ENCODE assay signal across 22 cellular contexts in the genomic region with DNA sequence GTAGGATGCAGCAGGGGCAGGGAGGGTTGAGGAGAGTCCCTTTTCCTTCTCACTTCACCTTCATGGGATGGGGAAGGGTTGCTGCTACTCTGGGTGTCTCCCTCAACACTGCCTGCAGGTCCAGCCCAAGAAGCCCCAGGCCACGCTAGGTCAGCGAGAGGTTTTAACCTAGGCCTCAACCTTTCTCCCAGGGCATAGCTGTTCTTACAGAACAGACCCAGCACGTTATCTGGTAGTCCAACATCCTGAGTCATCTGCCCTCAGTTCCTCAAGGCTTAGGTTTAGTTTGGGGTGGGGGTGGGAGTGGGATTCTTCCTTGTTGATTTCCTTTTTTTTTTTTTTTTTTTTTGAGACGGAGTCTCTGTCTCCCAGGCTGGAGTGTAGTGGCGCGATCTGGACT. TPM values are rescaled to one million over a fixed set of nuclear protein-coding genes. Genes with fewer than 3 reads are reported as not detected.
DNase-seq lines count a peak whose midpoint lies in the region; ATAC-seq, FAIRE-seq and TF ChIP-seq lines count a peak whose summit lies in the region.
"Had no signal": no experiment of that assay in that cellular context is flagged by ENCODE, and none has a peak within 500 bp of the region (broad histone marks: within the 10 kb centered on the region; RNA-seq: fewer than 3 reads in every experiment).

No MANE protein-coding gene starts in this region.

- H3K9me3 Mint-ChIP-seq in CD8-positive, alpha-beta memory T cell = no peaks in the 10 kb centered on the region
- H3K9me3 Mint-ChIP-seq: natural killer cell had no signal

- 12% methylated on average over 3 of the region's 6 CpGs for WGBS in K562 (ENCODE audit: insufficient coverage, low coverage, missing lambda C conversion rate)
- WGBS in mesodermal cell (ENCODE audit: insufficient coverage in 2 of 2), 2 experiments = 89 to 100% methylated on average over 2 to 4 of the region's 6 CpGs

- H3K9me3 ChIP-seq in BLaER1 treated with 17β-estradiol and CSF1 and Interleukin-3, amounts not matched to agents 10 nM and 100 nM (replicated peaks in 1 of 11) = no peaks in the 10 kb centered on the region
- H3K9me3 ChIP-seq in CD8-positive, alpha-beta memory T cell (ENCODE audit: low read length) = no peaks in the 10 kb centered on the region
- no peaks in the 10 kb centered on the region for H3K9me3 ChIP-seq in K562 (replicated peaks; ENCODE audit: control insufficient read depth, insufficient read depth, low read depth, low read length)
- H3K9me3 ChIP-seq in mesodermal cell (ENCODE audit: control insufficient read depth, low read length) = no peaks in the 10 kb centered on the region
- H3K9me3 ChIP-seq: uterus had no signal

- peak overlapping the region in 1 of 11 experiments; percentile 20; a peak in 1 of 22 replicates for H3K9ac ChIP-seq in BLaER1 treated with 17β-estradiol and CSF1 and Interleukin-3, amounts not matched to agents 10 nM and 100 nM
- H3K9ac ChIP-seq in K562 (ENCODE audit: insufficient read depth in 1 of 2, low read depth in 2 of 2, low read length in 2 of 2) = peak overlapping the region in 1 of 2 experiments; percentile 61; a peak in 1 of 4 replicates

- peak overlapping the region in 1 of 7 donors; percentile 42 for H3K4me3 Mint-ChIP-seq in CD8-positive, alpha-beta memory T cell
- H3K4me3 Mint-ChIP-seq: activated naive CD8-positive, alpha-beta T cell had no signal

- ATAC-seq in K562 (peak; percentile 57), GM18502 (IDR thresholded peaks at IDR 0.05; ENCODE audit: poor library complexity, unreplicated experiment) (no peak), GM18870 (IDR thresholded peaks at IDR 0.05; ENCODE audit: unreplicated experiment) (no peak)

- peak; percentile 79 for FAIRE-seq in K562 (lab: Jason Lieb, UNC)
- FAIRE-seq: astrocyte, TTC549 had no signal

- H3K4me3 ChIP-seq in BLaER1 treated with 17β-estradiol and CSF1 and Interleukin-3, amounts not matched to agents 10 nM and 100 nM = no peak overlapping the region
- no peak overlapping the region for H3K4me3 ChIP-seq in CD8-positive, alpha-beta memory T cell (ENCODE audit: low read length)
- no peak overlapping the region for H3K4me3 ChIP-seq in K562
- no peak overlapping the region for H3K4me3 ChIP-seq in mesodermal cell (ENCODE audit: extremely low read depth, insufficient read depth, low read length, poor library complexity, severe bottlenecking)
- H3K4me3 ChIP-seq: PC-9, uterus had no signal

- CTCF ChIA-PET in CD8-positive, alpha-beta memory T cell (lab: Charles Lee) = interaction anchor here (0.7 to 10.1 kb wide), 5 partner anchors 10 to 40 kb away, joined by 3 to 93 read pairs (median 10); a partner anchor contains a TSS
- CTCF ChIA-PET in K562 (lab: Yijun Ruan, JAX; ENCODE audit: low intra/inter-chr PET ratio) = no interaction called here

- no peak for TF ChIP-seq POLR2A in K562 (conservative IDR thresholded peaks at IDR 0.05)

- H3K36me3 Mint-ChIP-seq in CD8-positive, alpha-beta memory T cell = peaks cover 0 to 38% (median 3%) of the 10 kb centered on the region in 3 donors
- H3K36me3 Mint-ChIP-seq: activated naive CD8-positive, alpha-beta T cell; natural killer cell had no signal

- H3K27me3 Mint-ChIP-seq in CD8-positive, alpha-beta memory T cell = no peaks in the 10 kb centered on the region
- H3K27me3 Mint-ChIP-seq: activated naive CD8-positive, alpha-beta T cell had no signal

- H3K27ac ChIP-seq in BLaER1 treated with 17β-estradiol and CSF1 and Interleukin-3, amounts not matched to agents 10 nM and 100 nM = peak overlapping the region in 4 of 11 experiments; percentile 36 to 59 (median 50); a peak in 3 of 22 replicates
- no peak overlapping the region for H3K27ac ChIP-seq in CD8-positive, alpha-beta memory T cell (ENCODE audit: low read depth, low read length)
- H3K27ac ChIP-seq in K562 (ENCODE audit: extremely low read depth, low read depth, low read length) (no peak overlapping the region), mesodermal cell (ENCODE audit: low read depth, low read length, severe bottlenecking) (peak overlapping the region; percentile 55)
- H3K27ac ChIP-seq: PC-9, uterus had no signal

- DNase-seq in CD8-positive, alpha-beta memory T cell = no peak
- peak; percentile 49 to 63 (median 56) for DNase-seq in K562 (ENCODE audit: extremely low read depth in 1 of 4, low spot score in 3 of 4)
- no peak for DNase-seq in NCI-H1105 treated with DMSO at 0.1 percent for 48 hours (lab: John Stamatoyannopoulos, UW)
- DNase-seq: activated CD4-positive, CD25-positive, alpha-beta regulatory T cell treated with anti-CD3 and anti-CD28 coated beads, Interleukin-2, amount 50 U/mL, for 72 hours; EL; erythroblast; mesendoderm; MM.1S; natural killer cell; NCI-H1436; PC-9; SHP77; stimulated activated CD4-positive, alpha-beta T cell treated with anti-CD3 and anti-CD28 coated beads, Interleukin-1b, Interleukin-23, amount 100 ng/mL, for 48 hours; uterus had no signal

- POLR2A ChIA-PET in CD8-positive, alpha-beta memory T cell (lab: Charles Lee) = interaction anchor here (0.8 to 1.9 kb wide), 2 partner anchors 16 to 17 kb away, joined by 6 to 14 read pairs; a partner anchor contains a TSS
- POLR2A ChIA-PET in K562 (lab: Yijun Ruan, JAX) = interaction anchor here (0.7 to 8.5 kb wide), 9 partner anchors 9 to 312 kb away, joined by 3 to 54 read pairs (median 4); a partner anchor contains a TSS

- H3K4me2 ChIP-seq in BLaER1 treated with 17β-estradiol and CSF1 and Interleukin-3, amounts not matched to agents 10 nM and 100 nM = peak overlapping the region in 8 of 11 experiments; percentile 13 to 89 (median 78); a peak in 14 of 22 replicates
- peak overlapping the region; percentile 35; the same call in 1 of the 2 replicates for H3K4me2 ChIP-seq in K562 (ENCODE audit: insufficient read depth, low read length)

- no peaks in the 10 kb centered on the region for H3K27me3 ChIP-seq in BLaER1 treated with 17β-estradiol and CSF1 and Interleukin-3, amounts not matched to agents 10 nM and 100 nM
- no peaks in the 10 kb centered on the region for H3K27me3 ChIP-seq in CD8-positive, alpha-beta memory T cell (ENCODE audit: insufficient read depth, low read length, poor library complexity, severe bottlenecking)
- no peaks in the 10 kb centered on the region for H3K27me3 ChIP-seq in K562 (ENCODE audit: control insufficient read depth in 2 of 2, insufficient read depth in 2 of 2, low read length in 2 of 2)
- H3K27me3 ChIP-seq: uterus had no signal

- H3K27ac Mint-ChIP-seq in CD8-positive, alpha-beta memory T cell = peak overlapping the region in 7 of 8 donors; percentile 23 to 88 (median 81)
- H3K27ac Mint-ChIP-seq: activated naive CD8-positive, alpha-beta T cell had no signal

- 0 out of 3 replicates have a peak, but pooled peaks cover 3% of the 10 kb centered on the region for H3K79me2 ChIP-seq in K562 (ENCODE audit: control insufficient read depth, insufficient read depth, low read length)

- no TSS peak for BruUV-seq in K562 (replicated peaks; lab: Mats Ljungman, UMichigan)

- intact Hi-C loops in K562 (cut with micrococcal nuclease) = no loop called here

- TF ChIP-seq EP300 in K562 (IDR thresholded peaks at IDR 0.05; ENCODE audit: low read length) = no peak

- no peak overlapping the region for H2AFZ ChIP-seq in K562 (ENCODE audit: low read depth, low read length)
- H2AFZ ChIP-seq: PC-9 had no signal

- no peak for TF ChIP-seq CTCF in K562 (IDR thresholded peaks at IDR 0.05 in 2 of 3, conservative IDR thresholded peaks at IDR 0.05 in 1 of 3; ENCODE audit: insufficient read depth in 2 of 3, low read depth in 1 of 3, low read length in 3 of 3)

- H3K36me3 ChIP-seq in BLaER1 treated with 17β-estradiol and CSF1 and Interleukin-3, amounts not matched to agents 10 nM and 100 nM = peaks cover 20 to 50% (median 42%) of the 10 kb centered on the region in 11 experiments
- peaks cover 11% of the 10 kb centered on the region for H3K36me3 ChIP-seq in CD8-positive, alpha-beta memory T cell (ENCODE audit: insufficient read depth, low read length)
- H3K36me3 ChIP-seq in K562 (ENCODE audit: control insufficient read depth, insufficient read depth, low read length) (peaks cover 19% of the 10 kb centered on the region; the same call in 2 of the 3 replicates), mesodermal cell (ENCODE audit: control insufficient read depth, insufficient read depth, low read length) (peaks cover 24% of the 10 kb centered on the region)
- H3K36me3 ChIP-seq: uterus had no signal

- H4K20me1 ChIP-seq in BLaER1 treated with 17β-estradiol and CSF1 and Interleukin-3, amounts not matched to agents 10 nM and 100 nM = peaks cover 7 to 69% (median 52%) of the 10 kb centered on the region in 11 experiments; a peak in 21 of 22 replicates
- H4K20me1 ChIP-seq in K562 (replicated peaks; ENCODE audit: control insufficient read depth, insufficient read depth, low read length) = peaks cover 24% of the 10 kb centered on the region

- peaks cover 26 to 48% (median 31%) of the 10 kb centered on the region in 3 donors for H3K4me1 Mint-ChIP-seq in CD8-positive, alpha-beta memory T cell

- H3K4me1 ChIP-seq in BLaER1 treated with 17β-estradiol and CSF1 and Interleukin-3, amounts not matched to agents 10 nM and 100 nM = peaks cover 19 to 38% (median 29%) of the 10 kb centered on the region in 10 experiments
- peaks cover 22% of the 10 kb centered on the region for H3K4me1 ChIP-seq in CD8-positive, alpha-beta memory T cell (ENCODE audit: insufficient read depth, low read length)
- H3K4me1 ChIP-seq in K562 (replicated peaks in 1 of 2; ENCODE audit: control insufficient read depth in 2 of 2, insufficient read depth in 2 of 2, low read length in 2 of 2) (peaks cover 16 to 31% of the 10 kb centered on the region in 2 experiments), mesodermal cell (ENCODE audit: control insufficient read depth, insufficient read depth, low read length, poor library complexity, severe bottlenecking) (peaks cover 47% of the 10 kb centered on the region)

- in situ Hi-C loops in K562 (cut with MboI) = loop anchor here (5.0 kb wide), 1 partner anchor 232 kb away; no protein-coding TSS in a partner anchor

- peaks cover 3% of the 10 kb centered on the region for H3K9me1 ChIP-seq in K562 (ENCODE audit: control insufficient read depth, insufficient read depth, low read length)

- TF ChIP-seq RAD21 in K562 (CRISPR knock-in tag; conservative IDR thresholded peaks at IDR 0.05 in 1 of 2, IDR thresholded peaks at IDR 0.05 in 1 of 2) = no peak

RNA-seq across cellular contexts. Expression of a gene that starts 15.8 kb away (rescaled TPM):
- under 1 TPM; 0.11 to 0.13 TPM for total RNA-seq in CD8-positive, alpha-beta memory T cell
- not detected for polyA plus RNA-seq in CD8-positive, alpha-beta memory T cell
- 0.58 TPM in 1 of 2 replicates, not detected in the other for total RNA-seq in K562 (2011; cell fraction: chromatin; rRNA removed; ENCODE audit: low replicate concordance)
- 0.53 and 0.83 TPM in 2 replicates for total RNA-seq in K562 (2011; cell fraction: nucleolus; rRNA removed)
- total RNA-seq in K562 (2011; cell fraction: nucleoplasm; rRNA removed) = 0.53 and 0.66 TPM in 2 replicates
- total RNA-seq in K562 (2014; rRNA removed) (0.12 and 0.27 TPM in 2 replicates), K562 (2014; rRNA removed; fragmentation: Illumina TruSeq; extraction: Trizol) (not detected in 2 replicates), K562 (2015; rRNA removed; fragmentation: Illumina TruSeq; extraction: Trizol) (0.07 and 0.11 TPM in 2 replicates), K562 (2021) (0.34 and 0.55 TPM in 2 replicates)
- polyA plus RNA-seq in K562 (2011; rRNA removed) (0.07 and 0.20 TPM in 2 replicates), K562 (2014; fragmentation: Illumina TruSeq; extraction: Trizol) (0.07 and 0.12 TPM in 2 replicates), K562 (2014; fragmentation: Nextera tagmentation; extraction: Ambion mirVana) (not detected), K562 (2014; rRNA removed) (0.08 and 0.09 TPM in 2 replicates)
- polyA plus RNA-seq in K562 (2011; cell fraction: cytosol; rRNA removed) = 0.16 and 0.39 TPM in 2 replicates
- 0.50 TPM in 1 of 2 replicates, not detected in the other for polyA plus RNA-seq in K562 (2011; cell fraction: nucleus; rRNA removed)
- 0.08 and 0.21 TPM in 2 replicates for polyA plus RNA-seq in K562 (2012)
- 0.12 TPM in 1 of 2 replicates, not detected in the other for polyA minus RNA-seq in K562 (2011; rRNA and poly(A)+ RNA removed)
- not detected in 2 replicates for polyA minus RNA-seq in K562 (2011; cell fraction: cytosol; rRNA and poly(A)+ RNA removed)
- polyA minus RNA-seq in K562 (2011; cell fraction: nucleus; rRNA and poly(A)+ RNA removed) = 0.54 and 0.78 TPM in 2 replicates
- 1.7 TPM for polyA plus RNA-seq in mesodermal cell (2013, experiment 1 of 2)
- 1.4 TPM for polyA plus RNA-seq in mesodermal cell (2013, experiment 2 of 2)

RNA-seq across cellular contexts. Expression of a gene that starts 17.0 kb away (rescaled TPM):
- total RNA-seq in CD8-positive, alpha-beta memory T cell = 10 to 100 TPM; 48.8 to 49.1 TPM
- polyA plus RNA-seq in CD8-positive, alpha-beta memory T cell = 11.8 TPM
- 43.2 and 99.7 TPM in 2 replicates for total RNA-seq in K562 (2011; cell fraction: chromatin; rRNA removed; ENCODE audit: low replicate concordance)
- total RNA-seq in K562 (2011; cell fraction: nucleolus; rRNA removed) = 41.3 and 52.0 TPM in 2 replicates
- total RNA-seq in K562 (2011; cell fraction: nucleoplasm; rRNA removed) = 55.1 and 68.1 TPM in 2 replicates
- total RNA-seq in K562 (2014; rRNA removed) = 17.0 and 23.1 TPM in 2 replicates
- 7.2 TPM in 2 replicates for total RNA-seq in K562 (2014; rRNA removed; fragmentation: Illumina TruSeq; extraction: Trizol)
- 11.1 and 11.2 TPM in 2 replicates for total RNA-seq in K562 (2015; rRNA removed; fragmentation: Illumina TruSeq; extraction: Trizol)
- 25.4 and 35.8 TPM in 2 replicates for total RNA-seq in K562 (2021)
- polyA plus RNA-seq in K562 (2011; rRNA removed) = 16.2 and 25.3 TPM in 2 replicates
- 16.2 and 19.2 TPM in 2 replicates for polyA plus RNA-seq in K562 (2011; cell fraction: cytosol; rRNA removed)
- 92.6 and 107 TPM in 2 replicates for polyA plus RNA-seq in K562 (2011; cell fraction: nucleus; rRNA removed)
- 19.6 and 33.5 TPM in 2 replicates for polyA plus RNA-seq in K562 (2012)
- polyA plus RNA-seq in K562 (2014; fragmentation: Illumina TruSeq; extraction: Trizol) = 17.0 and 21.3 TPM in 2 replicates
- polyA plus RNA-seq in K562 (2014; fragmentation: Nextera tagmentation; extraction: Ambion mirVana) = under 1 TPM; 0.06 to 0.29 TPM
- polyA plus RNA-seq in K562 (2014; rRNA removed) = 24.2 and 31.1 TPM in 2 replicates
- polyA minus RNA-seq in K562 (2011; rRNA and poly(A)+ RNA removed) = 11.2 and 14.6 TPM in 2 replicates
- 8.1 and 9.8 TPM in 2 replicates for polyA minus RNA-seq in K562 (2011; cell fraction: cytosol; rRNA and poly(A)+ RNA removed)
- 16.6 and 17.1 TPM in 2 replicates for polyA minus RNA-seq in K562 (2011; cell fraction: nucleus; rRNA and poly(A)+ RNA removed)
- polyA plus RNA-seq in mesodermal cell (2013, experiment 1 of 2) = 28.3 TPM
- polyA plus RNA-seq in mesodermal cell (2013, experiment 2 of 2) = 20.2 TPM

RNA-seq across cellular contexts. Expression of a gene that starts 22.4 kb away (rescaled TPM):
- total RNA-seq in CD8-positive, alpha-beta memory T cell = 10 to 100 TPM; 48.9 to 49.1 TPM
- 86.5 TPM for polyA plus RNA-seq in CD8-positive, alpha-beta memory T cell
- total RNA-seq in K562 (2011; cell fraction: chromatin; rRNA removed; ENCODE audit: low replicate concordance) = 124 and 279 TPM in 2 replicates
- 200 and 272 TPM in 2 replicates for total RNA-seq in K562 (2011; cell fraction: nucleolus; rRNA removed)
- 167 and 189 TPM in 2 replicates for total RNA-seq in K562 (2011; cell fraction: nucleoplasm; rRNA removed)
- total RNA-seq in K562 (2014; rRNA removed) (57.6 and 67.8 TPM in 2 replicates), K562 (2014; rRNA removed; fragmentation: Illumina TruSeq; extraction: Trizol) (25.9 and 27.5 TPM in 2 replicates), K562 (2015; rRNA removed; fragmentation: Illumina TruSeq; extraction: Trizol) (31.5 and 32.9 TPM in 2 replicates), K562 (2021) (65.1 and 69.3 TPM in 2 replicates)
- polyA plus RNA-seq in K562 (2011; rRNA removed) (74.8 and 182 TPM in 2 replicates), K562 (2014; fragmentation: Illumina TruSeq; extraction: Trizol) (75.3 and 78.5 TPM in 2 replicates), K562 (2014; fragmentation: Nextera tagmentation; extraction: Ambion mirVana) (10 to 100 TPM; 40.4 to 48.6 TPM), K562 (2014; rRNA removed) (54.6 and 72.9 TPM in 2 replicates)
- polyA plus RNA-seq in K562 (2011; cell fraction: cytosol; rRNA removed) = 121 and 141 TPM in 2 replicates
- 293 and 318 TPM in 2 replicates for polyA plus RNA-seq in K562 (2011; cell fraction: nucleus; rRNA removed)
- polyA plus RNA-seq in K562 (2012) = 55.8 and 113 TPM in 2 replicates
- polyA minus RNA-seq in K562 (2011; rRNA and poly(A)+ RNA removed) = 80.6 and 102 TPM in 2 replicates
- 31.1 and 31.2 TPM in 2 replicates for polyA minus RNA-seq in K562 (2011; cell fraction: cytosol; rRNA and poly(A)+ RNA removed)
- 56.0 and 75.5 TPM in 2 replicates for polyA minus RNA-seq in K562 (2011; cell fraction: nucleus; rRNA and poly(A)+ RNA removed)
- polyA plus RNA-seq in mesodermal cell (2013, experiment 1 of 2) = 143 TPM
- 114 TPM for polyA plus RNA-seq in mesodermal cell (2013, experiment 2 of 2)

RNA-seq across cellular contexts. Expression of a gene that starts 22.6 kb away (rescaled TPM):
- 100 to 1,000 TPM; 122 to 124 TPM for total RNA-seq in CD8-positive, alpha-beta memory T cell
- polyA plus RNA-seq in CD8-positive, alpha-beta memory T cell = 19.6 TPM
- total RNA-seq in K562 (2011; cell fraction: chromatin; rRNA removed; ENCODE audit: low replicate concordance) = 232 and 283 TPM in 2 replicates
- 153 TPM in 2 replicates for total RNA-seq in K562 (2011; cell fraction: nucleolus; rRNA removed)
- 142 and 162 TPM in 2 replicates for total RNA-seq in K562 (2011; cell fraction: nucleoplasm; rRNA removed)
- total RNA-seq in K562 (2014; rRNA removed) = 74.8 and 83.5 TPM in 2 replicates
- 109 and 114 TPM in 2 replicates for total RNA-seq in K562 (2014; rRNA removed; fragmentation: Illumina TruSeq; extraction: Trizol)
- 103 and 104 TPM in 2 replicates for total RNA-seq in K562 (2015; rRNA removed; fragmentation: Illumina TruSeq; extraction: Trizol)
- 116 and 120 TPM in 2 replicates for total RNA-seq in K562 (2021)
- polyA plus RNA-seq in K562 (2011; rRNA removed) = 173 and 226 TPM in 2 replicates
- polyA plus RNA-seq in K562 (2011; cell fraction: cytosol; rRNA removed) = 122 and 151 TPM in 2 replicates
- polyA plus RNA-seq in K562 (2011; cell fraction: nucleus; rRNA removed) = 346 and 441 TPM in 2 replicates
- 59.7 and 216 TPM in 2 replicates for polyA plus RNA-seq in K562 (2012)
- 142 and 181 TPM in 2 replicates for polyA plus RNA-seq in K562 (2014; fragmentation: Illumina TruSeq; extraction: Trizol)
- 100 to 1,000 TPM; 405 to 429 TPM for polyA plus RNA-seq in K562 (2014; fragmentation: Nextera tagmentation; extraction: Ambion mirVana)
- polyA plus RNA-seq in K562 (2014; rRNA removed) = 120 and 136 TPM in 2 replicates
- polyA minus RNA-seq in K562 (2011; rRNA and poly(A)+ RNA removed) = 115 and 145 TPM in 2 replicates
- 35.9 and 46.4 TPM in 2 replicates for polyA minus RNA-seq in K562 (2011; cell fraction: cytosol; rRNA and poly(A)+ RNA removed)
- 58.0 and 80.9 TPM in 2 replicates for polyA minus RNA-seq in K562 (2011; cell fraction: nucleus; rRNA and poly(A)+ RNA removed)
- 20.8 TPM for polyA plus RNA-seq in mesodermal cell (2013, experiment 1 of 2)
- 16.6 TPM for polyA plus RNA-seq in mesodermal cell (2013, experiment 2 of 2)

RNA-seq across cellular contexts. Expression of a gene that starts 39.0 kb away (rescaled TPM):
- total RNA-seq in CD8-positive, alpha-beta memory T cell = 1 to 10 TPM; 1.9 TPM
- polyA plus RNA-seq in CD8-positive, alpha-beta memory T cell = 1.4 TPM
- 0.30 and 1.3 TPM in 2 replicates for total RNA-seq in K562 (2011; cell fraction: chromatin; rRNA removed; ENCODE audit: low replicate concordance)
- 2.2 and 3.3 TPM in 2 replicates for total RNA-seq in K562 (2011; cell fraction: nucleolus; rRNA removed)
- total RNA-seq in K562 (2011; cell fraction: nucleoplasm; rRNA removed) = 1.9 and 2.0 TPM in 2 replicates
- total RNA-seq in K562 (2014; rRNA removed) (0.23 and 0.29 TPM in 2 replicates), K562 (2014; rRNA removed; fragmentation: Illumina TruSeq; extraction: Trizol) (not detected in 2 replicates), K562 (2015; rRNA removed; fragmentation: Illumina TruSeq; extraction: Trizol) (0.11 TPM in 1 of 2 replicates, not detected in the other), K562 (2021) (0.36 and 0.53 TPM in 2 replicates)
- polyA plus RNA-seq in K562 (2011; rRNA removed) (0.35 and 0.74 TPM in 2 replicates), K562 (2014; fragmentation: Illumina TruSeq; extraction: Trizol) (0.16 and 0.37 TPM in 2 replicates), K562 (2014; fragmentation: Nextera tagmentation; extraction: Ambion mirVana) (not detected), K562 (2014; rRNA removed) (0.45 and 0.65 TPM in 2 replicates)
- 1.0 and 1.8 TPM in 2 replicates for polyA plus RNA-seq in K562 (2011; cell fraction: cytosol; rRNA removed)
- 0.87 and 1.3 TPM in 2 replicates for polyA plus RNA-seq in K562 (2011; cell fraction: nucleus; rRNA removed)
- polyA plus RNA-seq in K562 (2012) = 0.59 and 0.60 TPM in 2 replicates
- polyA minus RNA-seq in K562 (2011; rRNA and poly(A)+ RNA removed) = 0.25 and 0.27 TPM in 2 replicates
- polyA minus RNA-seq in K562 (2011; cell fraction: cytosol; rRNA and poly(A)+ RNA removed) = not detected in 2 replicates
- polyA minus RNA-seq in K562 (2011; cell fraction: nucleus; rRNA and poly(A)+ RNA removed) = 0.13 and 0.44 TPM in 2 replicates
- polyA plus RNA-seq in mesodermal cell (2013, experiment 1 of 2) = 1.0 TPM
- 1.1 TPM for polyA plus RNA-seq in mesodermal cell (2013, experiment 2 of 2)
- total RNA-seq: natural killer cell, NCI-H460 had no signal

Comparison
In these comparisons a context has a peak if more than half of its experiments do, and no peak if none do; other contexts are left out.
1. DNase-seq: peak in K562 (4 of 4); none in CD8-positive, alpha-beta memory T cell (0 of 5) and NCI-H1105 treated with DMSO at 0.1 percent for 48 hours (single experiment).